14 cellular contexts compared by ENCODE assay signal in genomic region chr15:92101706-92102434, GRCh38.
A peak's percentile ranks its signal among the peaks of the same experiment; 100 is the strongest.
DNase-seq lines count a peak whose midpoint lies in the region; ATAC-seq and TF ChIP-seq lines count a peak whose summit lies in the region.
"Had no signal": no experiment of that assay in that cellular context is flagged by ENCODE, and none has a peak within 500 bp of the region (broad histone marks: within the 10 kb centered on the region; RNA-seq: fewer than 3 reads in every experiment).

No MANE protein-coding gene starts in this region.

- H3K36me3 Mint-ChIP-seq in endothelial cell (ENCODE audit: low read depth, unreplicated experiment): peaks cover 3% of the 10 kb centered on the region

- H3K9me3 ChIP-seq in esophagus muscularis mucosa: no peaks in the 10 kb centered on the region
- H3K9me3 ChIP-seq: heart right ventricle had no signal

- ATAC-seq in GM18870 (IDR thresholded peaks at IDR 0.05; ENCODE audit: unreplicated experiment) (peak; percentile 68), GM21576 (IDR thresholded peaks at IDR 0.05; ENCODE audit: unreplicated experiment) (peak; percentile 52), HG03520 (IDR thresholded peaks at IDR 0.05; ENCODE audit: unreplicated experiment) (peak; percentile 41)
- ATAC-seq: heart right ventricle, HepG2 had no signal

- TF ChIP-seq EP300 in esophagus muscularis mucosa (IDR thresholded peaks at IDR 0.05): no peak

- H3K4me1 Mint-ChIP-seq in endothelial cell (ENCODE audit: unreplicated experiment): peaks cover 12% of the 10 kb centered on the region

- no peak for TF ChIP-seq POLR2A in esophagus muscularis mucosa (IDR thresholded peaks at IDR 0.05; ENCODE audit: low read depth)

- peaks cover 3 to 14% (median 10%) of the 10 kb centered on the region in 4 donors for H3K4me1 ChIP-seq in esophagus muscularis mucosa

- intact Hi-C loops in dorsolateral prefrontal cortex (cut with DNase I): no loop called here
- intact Hi-C loops in esophagus muscularis mucosa (cut with DNase I): no loop called here

- WGBS in esophagus muscularis mucosa: 90% methylated on average over 9 of the region's 9 CpGs

- H3K27ac ChIP-seq in dorsolateral prefrontal cortex (no peak overlapping the region), esophagus muscularis mucosa (replicated peaks in 1 of 4) (no peak overlapping the region)
- H3K27ac ChIP-seq: heart right ventricle, skin epidermis had no signal

- peak overlapping the region; percentile 90 for H3K27ac Mint-ChIP-seq in endothelial cell (ENCODE audit: unreplicated experiment)

- H3K4me3 ChIP-seq in dorsolateral prefrontal cortex (no peak overlapping the region), esophagus muscularis mucosa (no peak overlapping the region)
- H3K4me3 ChIP-seq: heart right ventricle, skin epidermis had no signal

- DNase-seq in endothelial cell (ENCODE audit: low spot score) (no peak), dorsolateral prefrontal cortex (no peak), retina (no peak), esophagus muscularis mucosa (ENCODE audit: extremely low spot score) (no peak), midbrain (lab: John Stamatoyannopoulos, UW) (no peak)
- DNase-seq: activated T-cell treated with anti-CD3 and anti-CD28 coated beads, Interleukin-2, amount 50 U/mL, for 1 hour; EL; heart right ventricle; NCI-H2171 treated with DMSO at 0.1 percent for 48 hours had no signal

- TF ChIP-seq CTCF in endothelial cell (IDR thresholded peaks at IDR 0.05; ENCODE audit: unreplicated experiment): no peak
- TF ChIP-seq CTCF in dorsolateral prefrontal cortex (IDR thresholded peaks at IDR 0.05 in 54 of 56, conservative IDR thresholded peaks at IDR 0.05 in 2 of 56; ENCODE audit: low read depth in 1 of 56, partially characterized antibody in 56 of 56): no peak
- TF ChIP-seq CTCF in esophagus muscularis mucosa (IDR thresholded peaks at IDR 0.05): no peak

- H3K9me3 Mint-ChIP-seq in endothelial cell (ENCODE audit: unreplicated experiment): no peaks in the 10 kb centered on the region

- H3K36me3 ChIP-seq in esophagus muscularis mucosa: peaks cover 0 to 15% (median 9%) of the 10 kb centered on the region in 4 donors

- no peaks in the 10 kb centered on the region for H3K27me3 ChIP-seq in dorsolateral prefrontal cortex
- no peaks in the 10 kb centered on the region for H3K27me3 ChIP-seq in esophagus muscularis mucosa
- H3K27me3 ChIP-seq: heart right ventricle had no signal

- no peak overlapping the region for H3K4me3 Mint-ChIP-seq in endothelial cell (ENCODE audit: unreplicated experiment)

- peaks cover 5% of the 10 kb centered on the region for H3K27me3 Mint-ChIP-seq in endothelial cell (ENCODE audit: unreplicated experiment)
